Comparison of ENCODE assay signal across 8 cellular contexts in the genomic region with DNA sequence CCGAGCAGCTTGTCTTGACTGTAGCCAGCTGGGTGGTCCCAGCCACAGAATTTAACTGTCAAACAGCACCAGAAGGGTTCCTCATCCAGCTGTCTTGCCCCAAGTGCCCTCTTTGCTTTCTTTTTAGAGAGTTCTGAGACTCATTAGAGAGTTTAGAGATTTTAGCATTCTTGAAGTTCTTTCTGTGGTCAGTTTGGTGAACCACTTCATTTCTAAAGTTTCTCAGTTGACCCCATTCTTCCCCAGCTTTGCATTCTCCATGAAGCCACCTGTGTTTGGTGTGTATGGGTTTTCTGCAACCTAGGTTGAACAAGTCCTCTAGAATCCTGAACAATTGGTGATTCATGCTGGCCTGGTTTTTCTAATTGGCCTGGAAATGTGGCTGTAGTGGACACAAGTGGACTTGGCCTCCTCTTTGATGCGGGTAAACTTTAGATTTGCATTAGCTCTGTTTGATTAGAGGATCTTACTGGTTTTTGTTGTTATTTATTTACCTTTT. TPM values are rescaled to one million over a fixed set of nuclear protein-coding genes. Genes with fewer than 3 reads are reported as not detected.
A peak's percentile ranks its signal among the peaks of the same experiment; 100 is the strongest.
DNase-seq lines count a peak whose midpoint lies in the region; ATAC-seq, FAIRE-seq and TF ChIP-seq lines count a peak whose summit lies in the region.

No MANE protein-coding gene starts in this region.

- no peaks in the 10 kb centered on the region for H3K9me3 ChIP-seq in endothelial cell of umbilical vein (replicated peaks; ENCODE audit: control insufficient read depth, insufficient read depth, low read length)
- no peaks in the 10 kb centered on the region for H3K9me3 ChIP-seq in right cardiac atrium (ENCODE audit: control insufficient read depth, low read length)
- H3K9me3 ChIP-seq in testis: no peaks in the 10 kb centered on the region

- H3K4me3 ChIP-seq in endothelial cell of umbilical vein (replicated peaks in 1 of 3; ENCODE audit: insufficient read depth in 1 of 3, low read depth in 1 of 3, low read length in 3 of 3) (no peak overlapping the region), right cardiac atrium (ENCODE audit: low read length) (no peak overlapping the region), testis (no peak overlapping the region)

- no peaks in the 10 kb centered on the region for H3K9me1 ChIP-seq in endothelial cell of umbilical vein (replicated peaks; ENCODE audit: control insufficient read depth, extremely low read depth, insufficient read depth, low read length)

- H3K4me3 Mint-ChIP-seq in stimulated activated naive CD8-positive, alpha-beta T cell treated with anti-CD3 and anti-CD28 coated beads, Interleukin-15, amount 100 ng/mL, for 72 hours: peak overlapping the region; percentile 69 to 75

- TF ChIP-seq CTCF in endothelial cell of umbilical vein (IDR thresholded peaks at IDR 0.05; ENCODE audit: extremely low read depth in 1 of 2, insufficient read depth in 1 of 2, low read depth in 1 of 2, low read length in 2 of 2): no peak
- TF ChIP-seq CTCF in testis (IDR thresholded peaks at IDR 0.05): no peak

- H3K4me1 Mint-ChIP-seq in stimulated activated naive CD8-positive, alpha-beta T cell treated with anti-CD3 and anti-CD28 coated beads, Interleukin-15, amount 100 ng/mL, for 72 hours: peaks cover 90% of the 10 kb centered on the region

- POLR2A ChIA-PET in endothelial cell of umbilical vein (lab: Charles Lee): interaction anchor here (0.6 to 1.2 kb wide), 3 partner anchors 13 to 79 kb away, joined by 3 to 4 read pairs (median 3); no protein-coding TSS in a partner anchor

- no TSS peak for BruUV-seq in endothelial cell of umbilical vein (replicated peaks; lab: Mats Ljungman, UMichigan)

- no peaks in the 10 kb centered on the region for H3K9me3 Mint-ChIP-seq in stimulated activated naive CD8-positive, alpha-beta T cell treated with anti-CD3 and anti-CD28 coated beads, Interleukin-15, amount 100 ng/mL, for 72 hours

- H3K9ac ChIP-seq in endothelial cell of umbilical vein (replicated peaks; ENCODE audit: extremely low read depth, insufficient read depth, low read length): no peak overlapping the region

- dilution Hi-C loops in endothelial cell of umbilical vein (cut with MboI; ENCODE audit: extremely low pct_ligation_motif_present, low sequenced_read_pairs): loop anchor here (25.0 kb wide), 1 partner anchor 105 kb away; no protein-coding TSS in a partner anchor

- H3K27ac Mint-ChIP-seq in stimulated activated naive CD8-positive, alpha-beta T cell treated with anti-CD3 and anti-CD28 coated beads, Interleukin-15, amount 100 ng/mL, for 72 hours: peak overlapping the region in 1 of 2 donors; percentile 69

- peak; percentile 16 for FAIRE-seq in HTR-8/SVneo (lab: Jason Lieb, UNC)
- peak; percentile 71 for FAIRE-seq in endothelial cell of umbilical vein (lab: Jason Lieb, UNC)

- no peaks in the 10 kb centered on the region for H3K27me3 ChIP-seq in endothelial cell of umbilical vein (ENCODE audit: control insufficient read depth in 2 of 2, insufficient read depth in 2 of 2, low read length in 2 of 2)
- no peaks in the 10 kb centered on the region for H3K27me3 ChIP-seq in right cardiac atrium (ENCODE audit: control insufficient read depth, insufficient read depth)
- no peaks in the 10 kb centered on the region for H3K27me3 ChIP-seq in testis

- intact Hi-C loops in endothelial cell of umbilical vein (cut with micrococcal nuclease) (loop anchor here (2.0 kb wide), 1 partner anchor 15 kb away; no protein-coding TSS in a partner anchor), right cardiac atrium (cut with DNase I) (no loop called here), testis (cut with DNase I; ENCODE audit: low total_unique reads) (no loop called here)

- TF ChIP-seq POLR2A in endothelial cell of umbilical vein (IDR thresholded peaks at IDR 0.05; ENCODE audit: low read depth, low read length) (no peak), testis (IDR thresholded peaks at IDR 0.05) (no peak)

- H2AFZ ChIP-seq in endothelial cell of umbilical vein (ENCODE audit: low read depth, low read length): no peak overlapping the region

- H3K4me2 ChIP-seq in endothelial cell of umbilical vein (ENCODE audit: insufficient read depth, low read length): no peak overlapping the region

- H3K4me1 ChIP-seq in endothelial cell of umbilical vein (ENCODE audit: control insufficient read depth, extremely low read depth, insufficient read depth, low read length) (peaks cover 70% of the 10 kb centered on the region), right cardiac atrium (ENCODE audit: control insufficient read depth, insufficient read depth, low read length) (peaks cover 5% of the 10 kb centered on the region), testis (peaks cover 32% of the 10 kb centered on the region)

- DNase-seq in EH (ENCODE audit: low read depth): peak; percentile 92
- DNase-seq in HTR-8/SVneo (ENCODE audit: insufficient read length, low spot score): no peak
- DNase-seq in endothelial cell of umbilical vein (ENCODE audit: low read depth, low spot score): peak; percentile 54
- peak; percentile 13 to 33 for DNase-seq in stimulated activated naive CD8-positive, alpha-beta T cell treated with anti-CD3 and anti-CD28 coated beads, Interleukin-15, amount 100 ng/mL, for 72 hours
- no peak for DNase-seq in KG1 (lab: John Stamatoyannopoulos, UW)
- no peak for DNase-seq in right cardiac atrium
- DNase-seq in testis: no peak

- H3K36me3 ChIP-seq in endothelial cell of umbilical vein (ENCODE audit: control insufficient read depth in 2 of 2, extremely low read depth in 1 of 2, insufficient read depth in 2 of 2, low read length in 2 of 2): no peaks in the 10 kb centered on the region
- H3K36me3 ChIP-seq in testis (ENCODE audit: low read depth, missing control alignments): no peaks in the 10 kb centered on the region

- H4K20me1 ChIP-seq in endothelial cell of umbilical vein (replicated peaks; ENCODE audit: control insufficient read depth, extremely low read depth, insufficient read depth, low read length): no peaks in the 10 kb centered on the region

- ATAC-seq in GM21529 (IDR thresholded peaks at IDR 0.05; ENCODE audit: unreplicated experiment) (peak; percentile 89), right cardiac atrium (no peak)
- ATAC-seq in stimulated activated naive CD8-positive, alpha-beta T cell treated with anti-CD3 and anti-CD28 coated beads, Interleukin-15, amount 100 ng/mL, for 72 hours: peak; percentile 89

- WGBS in right cardiac atrium: 79% methylated on average over 2 of the region's 2 CpGs
- 74 to 75% methylated on average over 2 of the region's 2 CpGs for WGBS in testis, 2 donors

- peak overlapping the region; percentile 67 for H3K27ac ChIP-seq in endothelial cell of umbilical vein (ENCODE audit: insufficient read depth, low read depth, low read length)
- no peak overlapping the region for H3K27ac ChIP-seq in right cardiac atrium (ENCODE audit: low read length)
- peak overlapping the region in 1 of 2 donors; percentile 30 for H3K27ac ChIP-seq in testis

- peaks cover 100% of the 10 kb centered on the region for H3K79me2 ChIP-seq in endothelial cell of umbilical vein (ENCODE audit: control insufficient read depth, insufficient read depth, low read length)

- CTCF ChIA-PET in endothelial cell of umbilical vein (lab: Charles Lee): interaction anchor here (1.2 to 1.4 kb wide), 4 partner anchors 13 to 23 kb away, joined by 3 to 4 read pairs (median 3); no protein-coding TSS in a partner anchor

- H3K27me3 Mint-ChIP-seq in stimulated activated naive CD8-positive, alpha-beta T cell treated with anti-CD3 and anti-CD28 coated beads, Interleukin-15, amount 100 ng/mL, for 72 hours: no peaks in the 10 kb centered on the region

TF ChIP-seq in endothelial cell of umbilical vein, 7 proteins besides CTCF, POLR2A, EP300 and RAD21:
- TF ChIP-seq MYC (IDR thresholded peaks at IDR 0.05; ENCODE audit: low read depth, low read length) (no peak), POLR2AphosphoS5 (IDR thresholded peaks at IDR 0.05; ENCODE audit: insufficient read depth, low read depth, low read length) (no peak), JUN (IDR thresholded peaks at IDR 0.05; ENCODE audit: borderline replicate concordance, insufficient read depth, insufficient read length, low read depth) (peak; percentile 33), FOS (IDR thresholded peaks at IDR 0.05; ENCODE audit: borderline replicate concordance, insufficient read depth, low read length) (no peak)
- TF ChIP-seq, protein P1, sequence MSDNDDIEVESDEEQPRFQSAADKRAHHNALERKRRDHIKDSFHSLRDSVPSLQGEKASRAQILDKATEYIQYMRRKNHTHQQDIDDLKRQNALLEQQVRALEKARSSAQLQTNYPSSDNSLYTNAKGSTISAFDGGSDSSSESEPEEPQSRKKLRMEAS (IDR thresholded peaks at IDR 0.05; ENCODE audit: insufficient read depth, insufficient read length): no peak
TF ChIP-seq in endothelial cell of umbilical vein: peak in this region for 1.

RNA-seq across cellular contexts. Expression of a gene that starts 33.7 kb away (rescaled TPM):
- total RNA-seq in endothelial cell of umbilical vein: 595 and 670 TPM in 2 replicates
- polyA plus RNA-seq in endothelial cell of umbilical vein: 479 and 516 TPM in 2 replicates
- 267 and 270 TPM in 2 replicates for polyA plus RNA-seq in endothelial cell of umbilical vein (2011; cell fraction: cytosol; rRNA removed)
- 3,546 and 4,297 TPM in 2 replicates for polyA plus RNA-seq in endothelial cell of umbilical vein (2011; cell fraction: nucleus; rRNA removed)
- 427 and 466 TPM in 2 replicates for polyA plus RNA-seq in endothelial cell of umbilical vein (2012)
- polyA minus RNA-seq in endothelial cell of umbilical vein: 1,506 and 1,741 TPM in 2 replicates
- 139 TPM for polyA minus RNA-seq in endothelial cell of umbilical vein (2011; cell fraction: cytosol; rRNA and poly(A)+ RNA removed)
- polyA minus RNA-seq in endothelial cell of umbilical vein (2011; cell fraction: nucleus; rRNA and poly(A)+ RNA removed): 3,042 and 3,714 TPM in 2 replicates
- 10 to 100 TPM; 22.9 to 44.9 (median 29.0) TPM for total RNA-seq in right cardiac atrium
- polyA plus RNA-seq in right cardiac atrium: 36.9 TPM
- 100 to 1,000 TPM; 166 to 199 TPM for total RNA-seq in testis
- 105 TPM for polyA plus RNA-seq in testis (ENCODE audit: insufficient read depth, low read depth, low replicate concordance)

Comparison
In these comparisons a context has a peak if more than half of its experiments do, and no peak if none do; other contexts are left out.
1. DNase-seq: peak in EH (single experiment), endothelial cell of umbilical vein (single experiment) and stimulated activated naive CD8-positive, alpha-beta T cell treated with anti-CD3 and anti-CD28 coated beads, Interleukin-15, amount 100 ng/mL, for 72 hours (2 of 2); none in HTR-8/SVneo (single experiment), KG1 (single experiment), right cardiac atrium (0 of 3) and testis (single experiment).
2. ATAC-seq: peak in GM21529 (single experiment) and stimulated activated naive CD8-positive, alpha-beta T cell treated with anti-CD3 and anti-CD28 coated beads, Interleukin-15, amount 100 ng/mL, for 72 hours (single experiment); none in right cardiac atrium (0 of 2).